Comparison of ENCODE assay signal across 9 cellular contexts in the genomic region with DNA sequence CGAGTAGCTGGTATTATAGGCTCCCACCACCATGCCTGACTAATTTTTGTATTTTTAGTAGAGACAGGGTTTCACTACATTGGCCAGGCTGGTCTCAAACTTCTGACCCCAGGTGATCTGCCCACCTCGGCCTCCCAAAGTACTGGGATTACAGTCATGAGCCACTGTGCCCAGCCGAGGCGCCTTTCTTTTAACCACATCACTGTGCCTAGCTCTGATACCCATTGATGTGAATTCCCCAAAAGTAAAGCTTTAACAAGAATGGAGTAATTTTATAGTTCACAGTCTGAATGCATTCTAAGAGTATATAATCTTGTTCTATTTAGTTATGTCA. TPM values are rescaled to one million over a fixed set of nuclear protein-coding genes. Genes with fewer than 3 reads are reported as not detected.
DNase-seq lines count a peak whose midpoint lies in the region; ATAC-seq lines count a peak whose summit lies in the region.
"Not testable (repeated sequence)": the region's sequence is repeated elsewhere in the genome, so short reads cannot be mapped to it uniquely, and the experiment has no call there.
"Had no signal": no experiment of that assay in that cellular context is flagged by ENCODE, and none has a peak within 500 bp of the region (broad histone marks: within the 10 kb centered on the region; RNA-seq: fewer than 3 reads in every experiment).

No MANE protein-coding gene starts in this region.

- not testable (repeated sequence) for H3K27me3 Mint-ChIP-seq in activated CD4-positive, alpha-beta T cell treated with anti-CD3 and anti-CD28 coated beads, Interleukin-2, amount 10 ng/mL, durations not matched to agents 24 days and 14 days; activated naive CD4-positive, alpha-beta T cell treated with anti-CD3 and anti-CD28 coated beads, Interleukin-2, amount 10 ng/mL, durations not matched to agents 7 days and 5 days; naive thymus-derived CD4-positive, alpha-beta T cell

- peak overlapping the region; percentile 32 for H3K4me3 Mint-ChIP-seq in activated CD4-positive, alpha-beta T cell treated with anti-CD3 and anti-CD28 coated beads, Interleukin-2, amount 10 ng/mL, durations not matched to agents 24 days and 14 days
- not testable (repeated sequence) for H3K4me3 Mint-ChIP-seq in activated naive CD4-positive, alpha-beta T cell treated with anti-CD3 and anti-CD28 coated beads, Interleukin-2, amount 10 ng/mL, durations not matched to agents 7 days and 5 days
- peak overlapping the region in 9 of 10 donors; percentile 42 to 83 (median 65) for H3K4me3 Mint-ChIP-seq in naive thymus-derived CD4-positive, alpha-beta T cell

- intact Hi-C loops in activated CD4-positive, alpha-beta T cell treated with anti-CD3 and anti-CD28 coated beads, Interleukin-2, amount 10 ng/mL, durations not matched to agents 24 days and 14 days (cut with micrococcal nuclease) = not testable (repeated sequence)
- intact Hi-C loops in naive thymus-derived CD4-positive, alpha-beta T cell (cut with micrococcal nuclease) = loop anchor here (1.0 to 5.0 kb wide), 3 partner anchors 23 to 36 kb away; a partner anchor contains a TSS

- peaks cover 13% of the 10 kb centered on the region for H3K9me3 Mint-ChIP-seq in activated CD4-positive, alpha-beta T cell treated with anti-CD3 and anti-CD28 coated beads, Interleukin-2, amount 10 ng/mL, durations not matched to agents 24 days and 14 days
- not testable (repeated sequence) for H3K9me3 Mint-ChIP-seq in activated naive CD4-positive, alpha-beta T cell treated with anti-CD3 and anti-CD28 coated beads, Interleukin-2, amount 10 ng/mL, durations not matched to agents 7 days and 5 days
- peaks cover 0 to 26% (median 7%) of the 10 kb centered on the region in 11 donors for H3K9me3 Mint-ChIP-seq in naive thymus-derived CD4-positive, alpha-beta T cell

- H3K27ac ChIP-seq in BLaER1 treated with 17β-estradiol and CSF1 and Interleukin-3, amounts not matched to agents 10 nM and 100 nM = not testable (repeated sequence)
- H3K27ac ChIP-seq in naive thymus-derived CD4-positive, alpha-beta T cell (ENCODE audit: low read depth, low read length) = peak overlapping the region; percentile 29

- H3K9ac ChIP-seq in BLaER1 treated with 17β-estradiol and CSF1 and Interleukin-3, amounts not matched to agents 10 nM and 100 nM = not testable (repeated sequence)

- H3K4me1 Mint-ChIP-seq in activated CD4-positive, alpha-beta T cell treated with anti-CD3 and anti-CD28 coated beads, Interleukin-2, amount 10 ng/mL, durations not matched to agents 24 days and 14 days = peaks cover 18% of the 10 kb centered on the region
- peaks cover 25% of the 10 kb centered on the region for H3K4me1 Mint-ChIP-seq in activated naive CD4-positive, alpha-beta T cell treated with anti-CD3 and anti-CD28 coated beads, Interleukin-2, amount 10 ng/mL, durations not matched to agents 7 days and 5 days
- peaks cover 8 to 39% (median 27%) of the 10 kb centered on the region in 7 donors for H3K4me1 Mint-ChIP-seq in naive thymus-derived CD4-positive, alpha-beta T cell

- H3K36me3 Mint-ChIP-seq in activated CD4-positive, alpha-beta T cell treated with anti-CD3 and anti-CD28 coated beads, Interleukin-2, amount 10 ng/mL, durations not matched to agents 24 days and 14 days (ENCODE audit: low read depth) = not testable (repeated sequence)
- H3K36me3 Mint-ChIP-seq in activated naive CD4-positive, alpha-beta T cell treated with anti-CD3 and anti-CD28 coated beads, Interleukin-2, amount 10 ng/mL, durations not matched to agents 7 days and 5 days = peaks cover 10% of the 10 kb centered on the region
- H3K36me3 Mint-ChIP-seq in naive thymus-derived CD4-positive, alpha-beta T cell = peaks cover 0 to 23% (median 9%) of the 10 kb centered on the region in 5 donors

- peak; percentile 54 for DNase-seq in OCI-M1 (lab: John Stamatoyannopoulos, UW)
- DNase-seq in activated CD4-positive, alpha-beta T cell treated with anti-CD3 and anti-CD28 coated beads, Interleukin-2, amount 10 ng/mL, durations not matched to agents 24 days and 14 days; activated naive CD4-positive, alpha-beta T cell treated with anti-CD3 and anti-CD28 coated beads, Interleukin-2, amount 10 ng/mL, durations not matched to agents 7 days and 5 days; left lobe of liver (ENCODE audit: low spot score); naive thymus-derived CD4-positive, alpha-beta T cell; stimulated activated naive CD8-positive, alpha-beta T cell treated with anti-CD3 and anti-CD28 coated beads, Interleukin-15, Interleukin-2, amounts not matched to agents 100 U/mL and 50 U/mL, for 24 hours: not testable (repeated sequence)

- H3K4me1 ChIP-seq in BLaER1 treated with 17β-estradiol and CSF1 and Interleukin-3, amounts not matched to agents 10 nM and 100 nM = peaks cover 10 to 17% (median 14%) of the 10 kb centered on the region in 10 experiments
- peaks cover 0 to 16% of the 10 kb centered on the region in 2 donors for H3K4me1 ChIP-seq in naive thymus-derived CD4-positive, alpha-beta T cell (ENCODE audit: control insufficient read depth in 2 of 2, insufficient read depth in 2 of 2, low read length in 2 of 2)

- H3K4me2 ChIP-seq in BLaER1 treated with 17β-estradiol and CSF1 and Interleukin-3, amounts not matched to agents 10 nM and 100 nM = peak overlapping the region; percentile 30 to 63 (median 54); a peak in 21 of 22 replicates

- peak; percentile 20 for ATAC-seq in GM18511 (IDR thresholded peaks at IDR 0.05; ENCODE audit: unreplicated experiment)
- peak; percentile 4 for ATAC-seq in left lobe of liver
- not testable (repeated sequence) for ATAC-seq in naive thymus-derived CD4-positive, alpha-beta T cell
- ATAC-seq in stimulated activated naive CD8-positive, alpha-beta T cell treated with anti-CD3 and anti-CD28 coated beads, Interleukin-15, Interleukin-2, amounts not matched to agents 100 U/mL and 50 U/mL, for 24 hours = peak; percentile 23

- POLR2A ChIA-PET in naive thymus-derived CD4-positive, alpha-beta T cell (lab: Charles Lee) = interaction anchor here (1.1 kb wide), 1 partner anchor 24 kb away, joined by 4 read pairs; no protein-coding TSS in a partner anchor

- H3K9me3 ChIP-seq in BLaER1 treated with 17β-estradiol and CSF1 and Interleukin-3, amounts not matched to agents 10 nM and 100 nM (replicated peaks in 1 of 11); naive thymus-derived CD4-positive, alpha-beta T cell (ENCODE audit: control insufficient read depth in 2 of 3, low read length in 3 of 3): not testable (repeated sequence)

- not testable (repeated sequence) for H4K20me1 ChIP-seq in BLaER1 treated with 17β-estradiol and CSF1 and Interleukin-3, amounts not matched to agents 10 nM and 100 nM

- H3K4me3 ChIP-seq in BLaER1 treated with 17β-estradiol and CSF1 and Interleukin-3, amounts not matched to agents 10 nM and 100 nM; naive thymus-derived CD4-positive, alpha-beta T cell (ENCODE audit: low read length): not testable (repeated sequence)

- not testable (repeated sequence) for H3K27me3 ChIP-seq in BLaER1 treated with 17β-estradiol and CSF1 and Interleukin-3, amounts not matched to agents 10 nM and 100 nM; naive thymus-derived CD4-positive, alpha-beta T cell (ENCODE audit: control insufficient read depth in 2 of 2, insufficient read depth in 2 of 2, low read length in 2 of 2)

- CTCF ChIA-PET in activated naive CD4-positive, alpha-beta T cell treated with anti-CD3 and anti-CD28 coated beads, Interleukin-2, amount 10 ng/mL, durations not matched to agents 7 days and 5 days (lab: Charles Lee) = interaction anchor here (0.6 to 1.3 kb wide), 2 partner anchors 26 to 152 kb away, joined by 3 to 4 read pairs; no protein-coding TSS in a partner anchor
- CTCF ChIA-PET in naive thymus-derived CD4-positive, alpha-beta T cell (lab: Charles Lee) = interaction anchor here (0.6 to 0.9 kb wide), 2 partner anchors 42 to 48 kb away, joined by 3 read pairs; no protein-coding TSS in a partner anchor

- peak overlapping the region; percentile 34 for H3K27ac Mint-ChIP-seq in activated CD4-positive, alpha-beta T cell treated with anti-CD3 and anti-CD28 coated beads, Interleukin-2, amount 10 ng/mL, durations not matched to agents 24 days and 14 days
- peak overlapping the region; percentile 91 for H3K27ac Mint-ChIP-seq in activated naive CD4-positive, alpha-beta T cell treated with anti-CD3 and anti-CD28 coated beads, Interleukin-2, amount 10 ng/mL, durations not matched to agents 7 days and 5 days
- peak overlapping the region in 8 of 9 donors; percentile 14 to 90 (median 82) for H3K27ac Mint-ChIP-seq in naive thymus-derived CD4-positive, alpha-beta T cell

- not testable (repeated sequence) for H3K36me3 ChIP-seq in BLaER1 treated with 17β-estradiol and CSF1 and Interleukin-3, amounts not matched to agents 10 nM and 100 nM; naive thymus-derived CD4-positive, alpha-beta T cell (ENCODE audit: control insufficient read depth in 2 of 3, insufficient read depth in 3 of 3, low read length in 3 of 3)

RNA-seq across cellular contexts. Expression of a gene that starts 23.0 kb away (rescaled TPM):
- total RNA-seq in activated CD4-positive, alpha-beta T cell treated with anti-CD3 and anti-CD28 coated beads, Interleukin-2, amount 10 ng/mL, durations not matched to agents 24 days and 14 days = 22.3 and 23.4 TPM in 2 replicates
- total RNA-seq in left lobe of liver = 29.7 TPM
- 10 to 100 TPM; 56.5 to 75.5 (median 67.1) TPM for total RNA-seq in naive thymus-derived CD4-positive, alpha-beta T cell
- 100 to 1,000 TPM; 148 to 304 TPM for polyA plus RNA-seq in naive thymus-derived CD4-positive, alpha-beta T cell
- total RNA-seq: A172 had no signal

Comparison
In these comparisons a context has a peak if more than half of its experiments do, and no peak if none do; other contexts are left out.
1. H3K27ac Mint-ChIP-seq: peak in every context shown above with its lines; median percentile 91 in activated naive CD4-positive, alpha-beta T cell treated with anti-CD3 and anti-CD28 coated beads, Interleukin-2, amount 10 ng/mL, durations not matched to agents 7 days and 5 days; 82 in naive thymus-derived CD4-positive, alpha-beta T cell; 34 in activated CD4-positive, alpha-beta T cell treated with anti-CD3 and anti-CD28 coated beads, Interleukin-2, amount 10 ng/mL, durations not matched to agents 24 days and 14 days.